Comparison of ENCODE assay signal across 1 cellular context in the genomic region with DNA sequence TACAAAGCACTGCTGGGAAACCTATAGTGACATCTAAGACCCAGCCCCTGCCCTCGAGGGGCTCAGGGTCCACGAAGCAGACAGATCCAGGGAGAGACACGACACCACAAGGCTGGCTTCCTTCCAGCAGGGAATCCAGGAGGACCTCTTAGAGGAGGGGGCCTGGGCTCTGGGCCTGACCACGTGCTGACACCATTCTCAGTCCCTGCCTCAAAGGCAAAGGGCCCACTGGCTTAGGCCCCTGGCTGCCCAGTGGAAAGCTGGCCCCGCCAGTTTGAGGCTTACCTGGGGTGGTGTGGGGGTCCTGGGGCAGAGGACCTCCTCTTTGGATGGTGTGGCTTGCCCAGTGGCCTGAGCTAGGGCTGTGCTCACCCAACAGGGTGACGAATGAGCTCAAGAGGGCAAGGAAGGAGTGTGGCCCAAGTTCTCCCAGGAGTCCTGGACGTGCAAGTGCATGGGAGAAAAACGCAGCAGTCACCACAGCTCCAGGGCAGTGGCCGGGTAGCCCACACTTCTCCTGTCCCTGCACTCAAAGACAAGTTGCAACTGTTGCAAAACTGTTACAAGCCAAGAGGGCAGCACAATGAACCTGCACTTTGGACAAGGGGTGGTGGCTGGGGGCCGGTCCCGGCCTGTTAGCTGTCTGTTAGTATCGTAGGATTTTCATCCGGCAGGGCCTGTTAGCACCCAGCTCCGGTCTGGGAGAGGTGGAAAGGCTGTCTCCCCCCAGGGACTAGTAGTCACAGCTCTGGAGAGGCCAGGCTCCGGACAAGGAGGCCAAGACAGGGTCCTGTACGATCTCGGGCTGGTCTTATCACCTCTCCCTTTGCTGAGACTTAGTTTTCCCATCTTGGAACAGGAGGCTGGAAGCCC.
TF ChIP-seq lines count a peak whose summit lies in the region.

No MANE protein-coding gene starts in this region.

TF ChIP-seq in HepG2, 621 proteins besides CTCF, POLR2A, EP300 and RAD21 (continued from another document and continues in another):
- TF ChIP-seq, protein P1, sequence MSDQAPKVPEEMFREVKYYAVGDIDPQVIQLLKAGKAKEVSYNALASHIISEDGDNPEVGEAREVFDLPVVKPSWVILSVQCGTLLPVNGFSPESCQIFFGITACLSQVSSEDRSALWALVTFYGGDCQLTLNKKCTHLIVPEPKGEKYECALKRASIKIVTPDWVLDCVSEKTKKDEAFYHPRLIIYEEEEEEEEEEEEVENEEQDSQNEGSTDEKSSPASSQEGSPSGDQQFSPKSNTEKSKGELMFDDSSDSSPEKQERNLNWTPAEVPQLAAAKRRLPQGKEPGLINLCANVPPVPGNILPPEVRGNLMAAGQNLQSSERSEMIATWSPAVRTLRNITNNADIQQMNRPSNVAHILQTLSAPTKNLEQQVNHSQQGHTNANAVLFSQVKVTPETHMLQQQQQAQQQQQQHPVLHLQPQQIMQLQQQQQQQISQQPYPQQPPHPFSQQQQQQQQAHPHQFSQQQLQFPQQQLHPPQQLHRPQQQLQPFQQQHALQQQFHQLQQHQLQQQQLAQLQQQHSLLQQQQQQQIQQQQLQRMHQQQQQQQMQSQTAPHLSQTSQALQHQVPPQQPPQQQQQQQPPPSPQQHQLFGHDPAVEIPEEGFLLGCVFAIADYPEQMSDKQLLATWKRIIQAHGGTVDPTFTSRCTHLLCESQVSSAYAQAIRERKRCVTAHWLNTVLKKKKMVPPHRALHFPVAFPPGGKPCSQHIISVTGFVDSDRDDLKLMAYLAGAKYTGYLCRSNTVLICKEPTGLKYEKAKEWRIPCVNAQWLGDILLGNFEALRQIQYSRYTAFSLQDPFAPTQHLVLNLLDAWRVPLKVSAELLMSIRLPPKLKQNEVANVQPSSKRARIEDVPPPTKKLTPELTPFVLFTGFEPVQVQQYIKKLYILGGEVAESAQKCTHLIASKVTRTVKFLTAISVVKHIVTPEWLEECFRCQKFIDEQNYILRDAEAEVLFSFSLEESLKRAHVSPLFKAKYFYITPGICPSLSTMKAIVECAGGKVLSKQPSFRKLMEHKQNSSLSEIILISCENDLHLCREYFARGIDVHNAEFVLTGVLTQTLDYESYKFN (CRISPR knock-in tag; conservative IDR thresholded peaks at IDR 0.05), result peak; percentile 95
- TF ChIP-seq, protein P2, sequence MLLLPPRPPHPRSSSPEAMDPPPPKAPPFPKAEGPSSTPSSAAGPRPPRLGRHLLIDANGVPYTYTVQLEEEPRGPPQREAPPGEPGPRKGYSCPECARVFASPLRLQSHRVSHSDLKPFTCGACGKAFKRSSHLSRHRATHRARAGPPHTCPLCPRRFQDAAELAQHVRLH (CRISPR knock-in tag; IDR thresholded peaks at IDR 0.05; ENCODE audit: borderline replicate concordance, low read depth), result peak; percentile 84
- TF ChIP-seq, protein P3, sequence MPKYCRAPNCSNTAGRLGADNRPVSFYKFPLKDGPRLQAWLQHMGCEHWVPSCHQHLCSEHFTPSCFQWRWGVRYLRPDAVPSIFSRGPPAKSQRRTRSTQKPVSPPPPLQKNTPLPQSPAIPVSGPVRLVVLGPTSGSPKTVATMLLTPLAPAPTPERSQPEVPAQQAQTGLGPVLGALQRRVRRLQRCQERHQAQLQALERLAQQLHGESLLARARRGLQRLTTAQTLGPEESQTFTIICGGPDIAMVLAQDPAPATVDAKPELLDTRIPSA (CRISPR knock-in tag; IDR thresholded peaks at IDR 0.05; ENCODE audit: borderline replicate concordance), result no peak
- TF ChIP-seq, protein P4, sequence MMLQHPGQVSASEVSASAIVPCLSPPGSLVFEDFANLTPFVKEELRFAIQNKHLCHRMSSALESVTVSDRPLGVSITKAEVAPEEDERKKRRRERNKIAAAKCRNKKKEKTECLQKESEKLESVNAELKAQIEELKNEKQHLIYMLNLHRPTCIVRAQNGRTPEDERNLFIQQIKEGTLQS (CRISPR knock-in tag; IDR thresholded peaks at IDR 0.05), result 0 out of 2 replicates have a peak, but pooled peaks have one; percentile 11
- TF ChIP-seq REXO4 (CRISPR knock-in tag; IDR thresholded peaks at IDR 0.05; ENCODE audit: borderline replicate concordance), result no peak
- TF ChIP-seq ATF7-NPFF (CRISPR knock-in tag; IDR thresholded peaks at IDR 0.05; ENCODE audit: low read depth), result peak; percentile 42; the same call in 1 of the 2 replicates
- no peak for TF ChIP-seq ZNF460 (CRISPR knock-in tag; IDR thresholded peaks at IDR 0.05; ENCODE audit: borderline replicate concordance)
- TF ChIP-seq NCOA1 (CRISPR knock-in tag; IDR thresholded peaks at IDR 0.05), result no peak
- TF ChIP-seq, protein P5, sequence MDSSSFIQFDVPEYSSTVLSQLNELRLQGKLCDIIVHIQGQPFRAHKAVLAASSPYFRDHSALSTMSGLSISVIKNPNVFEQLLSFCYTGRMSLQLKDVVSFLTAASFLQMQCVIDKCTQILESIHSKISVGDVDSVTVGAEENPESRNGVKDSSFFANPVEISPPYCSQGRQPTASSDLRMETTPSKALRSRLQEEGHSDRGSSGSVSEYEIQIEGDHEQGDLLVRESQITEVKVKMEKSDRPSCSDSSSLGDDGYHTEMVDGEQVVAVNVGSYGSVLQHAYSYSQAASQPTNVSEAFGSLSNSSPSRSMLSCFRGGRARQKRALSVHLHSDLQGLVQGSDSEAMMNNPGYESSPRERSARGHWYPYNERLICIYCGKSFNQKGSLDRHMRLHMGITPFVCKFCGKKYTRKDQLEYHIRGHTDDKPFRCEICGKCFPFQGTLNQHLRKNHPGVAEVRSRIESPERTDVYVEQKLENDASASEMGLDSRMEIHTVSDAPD (CRISPR knock-in tag; IDR thresholded peaks at IDR 0.05), result peak; percentile 75; the same call in 1 of the 2 replicates
- TF ChIP-seq, protein P6, sequence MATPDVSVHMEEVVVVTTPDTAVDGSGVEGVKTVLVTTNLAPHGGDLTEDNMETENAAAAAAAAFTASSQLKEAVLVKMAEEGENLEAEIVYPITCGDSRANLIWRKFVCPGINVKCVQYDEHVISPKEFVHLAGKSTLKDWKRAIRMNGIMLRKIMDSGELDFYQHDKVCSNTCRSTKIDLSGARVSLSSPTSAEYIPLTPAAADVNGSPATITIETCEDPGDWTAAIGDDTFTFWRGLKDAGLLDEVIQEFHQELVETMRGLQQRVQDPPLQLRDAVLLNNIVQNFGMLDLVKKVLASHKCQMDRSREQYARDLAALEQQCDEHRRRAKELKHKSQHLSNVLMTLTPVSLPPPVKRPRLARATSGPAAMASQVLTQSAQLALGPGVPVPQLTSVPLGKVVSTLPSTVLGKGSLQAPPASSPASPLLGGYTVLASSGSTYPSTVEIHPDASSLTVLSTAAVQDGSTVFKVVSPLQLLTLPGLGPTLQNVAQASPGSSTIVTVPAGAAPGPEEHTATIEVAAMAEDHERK (CRISPR knock-in tag; IDR thresholded peaks at IDR 0.05; ENCODE audit: low read depth), result no peak
- TF ChIP-seq CHD4 (IDR thresholded peaks at IDR 0.05; ENCODE audit: borderline replicate concordance, low read length), result no peak
- TF ChIP-seq ZNF562 (CRISPR knock-in tag; IDR thresholded peaks at IDR 0.05; ENCODE audit: borderline replicate concordance), result no peak
- no peak for TF ChIP-seq SRSF9 (IDR thresholded peaks at IDR 0.05; ENCODE audit: borderline replicate concordance, insufficient read depth, low read depth, low read length, poor library complexity, severe bottlenecking)
- TF ChIP-seq, protein P7, sequence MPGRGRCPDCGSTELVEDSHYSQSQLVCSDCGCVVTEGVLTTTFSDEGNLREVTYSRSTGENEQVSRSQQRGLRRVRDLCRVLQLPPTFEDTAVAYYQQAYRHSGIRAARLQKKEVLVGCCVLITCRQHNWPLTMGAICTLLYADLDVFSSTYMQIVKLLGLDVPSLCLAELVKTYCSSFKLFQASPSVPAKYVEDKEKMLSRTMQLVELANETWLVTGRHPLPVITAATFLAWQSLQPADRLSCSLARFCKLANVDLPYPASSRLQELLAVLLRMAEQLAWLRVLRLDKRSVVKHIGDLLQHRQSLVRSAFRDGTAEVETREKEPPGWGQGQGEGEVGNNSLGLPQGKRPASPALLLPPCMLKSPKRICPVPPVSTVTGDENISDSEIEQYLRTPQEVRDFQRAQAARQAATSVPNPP (CRISPR knock-in tag; IDR thresholded peaks at IDR 0.05), result 0 out of 2 replicates have a peak, but pooled peaks have one; percentile 44
- TF ChIP-seq, protein P8, sequence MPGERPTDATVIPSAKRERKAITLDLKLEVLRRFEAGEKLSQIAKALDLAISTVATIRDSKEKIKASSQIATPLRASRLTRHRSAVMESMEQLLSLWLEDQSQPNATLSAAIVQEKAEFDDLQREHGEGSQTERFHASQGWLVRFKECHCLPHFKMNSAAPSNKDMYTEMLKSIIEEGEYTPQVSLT (CRISPR knock-in tag; IDR thresholded peaks at IDR 0.05; ENCODE audit: borderline replicate concordance, low read depth), result no peak
- TF ChIP-seq ZFP90 (CRISPR knock-in tag; IDR thresholded peaks at IDR 0.05; ENCODE audit: borderline replicate concordance), result no peak
- TF ChIP-seq ZNF749 (CRISPR knock-in tag; IDR thresholded peaks at IDR 0.05; ENCODE audit: borderline replicate concordance), result no peak
- TF ChIP-seq EEA1 (CRISPR knock-in tag; IDR thresholded peaks at IDR 0.05; ENCODE audit: borderline replicate concordance), result no peak
- TF ChIP-seq ZNF713 (CRISPR knock-in tag; IDR thresholded peaks at IDR 0.05), result no peak
- TF ChIP-seq ZNF30 (CRISPR knock-in tag; IDR thresholded peaks at IDR 0.05), result no peak
- TF ChIP-seq, protein P9, sequence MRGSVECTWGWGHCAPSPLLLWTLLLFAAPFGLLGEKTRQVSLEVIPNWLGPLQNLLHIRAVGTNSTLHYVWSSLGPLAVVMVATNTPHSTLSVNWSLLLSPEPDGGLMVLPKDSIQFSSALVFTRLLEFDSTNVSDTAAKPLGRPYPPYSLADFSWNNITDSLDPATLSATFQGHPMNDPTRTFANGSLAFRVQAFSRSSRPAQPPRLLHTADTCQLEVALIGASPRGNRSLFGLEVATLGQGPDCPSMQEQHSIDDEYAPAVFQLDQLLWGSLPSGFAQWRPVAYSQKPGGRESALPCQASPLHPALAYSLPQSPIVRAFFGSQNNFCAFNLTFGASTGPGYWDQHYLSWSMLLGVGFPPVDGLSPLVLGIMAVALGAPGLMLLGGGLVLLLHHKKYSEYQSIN (CRISPR knock-in tag; IDR thresholded peaks at IDR 0.05; ENCODE audit: borderline replicate concordance), result no peak
- TF ChIP-seq ZNF263 (CRISPR knock-in tag; IDR thresholded peaks at IDR 0.05), result peak; percentile 59
- TF ChIP-seq, protein P10, sequence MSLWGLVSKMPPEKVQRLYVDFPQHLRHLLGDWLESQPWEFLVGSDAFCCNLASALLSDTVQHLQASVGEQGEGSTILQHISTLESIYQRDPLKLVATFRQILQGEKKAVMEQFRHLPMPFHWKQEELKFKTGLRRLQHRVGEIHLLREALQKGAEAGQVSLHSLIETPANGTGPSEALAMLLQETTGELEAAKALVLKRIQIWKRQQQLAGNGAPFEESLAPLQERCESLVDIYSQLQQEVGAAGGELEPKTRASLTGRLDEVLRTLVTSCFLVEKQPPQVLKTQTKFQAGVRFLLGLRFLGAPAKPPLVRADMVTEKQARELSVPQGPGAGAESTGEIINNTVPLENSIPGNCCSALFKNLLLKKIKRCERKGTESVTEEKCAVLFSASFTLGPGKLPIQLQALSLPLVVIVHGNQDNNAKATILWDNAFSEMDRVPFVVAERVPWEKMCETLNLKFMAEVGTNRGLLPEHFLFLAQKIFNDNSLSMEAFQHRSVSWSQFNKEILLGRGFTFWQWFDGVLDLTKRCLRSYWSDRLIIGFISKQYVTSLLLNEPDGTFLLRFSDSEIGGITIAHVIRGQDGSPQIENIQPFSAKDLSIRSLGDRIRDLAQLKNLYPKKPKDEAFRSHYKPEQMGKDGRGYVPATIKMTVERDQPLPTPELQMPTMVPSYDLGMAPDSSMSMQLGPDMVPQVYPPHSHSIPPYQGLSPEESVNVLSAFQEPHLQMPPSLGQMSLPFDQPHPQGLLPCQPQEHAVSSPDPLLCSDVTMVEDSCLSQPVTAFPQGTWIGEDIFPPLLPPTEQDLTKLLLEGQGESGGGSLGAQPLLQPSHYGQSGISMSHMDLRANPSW (CRISPR knock-in tag; IDR thresholded peaks at IDR 0.05; ENCODE audit: borderline replicate concordance), result no peak
- no peak for TF ChIP-seq ZNF672 (CRISPR knock-in tag; IDR thresholded peaks at IDR 0.05)
- no peak for TF ChIP-seq ZNF674 (CRISPR knock-in tag; IDR thresholded peaks at IDR 0.05; ENCODE audit: low read depth)
- peak; percentile 64; the same call in 1 of the 2 replicates for TF ChIP-seq ZNF670 (CRISPR knock-in tag; IDR thresholded peaks at IDR 0.05; ENCODE audit: borderline replicate concordance)
- peak; percentile 89; the same call in 1 of the 2 replicates for TF ChIP-seq NCOR1 (IDR thresholded peaks at IDR 0.05; ENCODE audit: borderline replicate concordance, low read length)
- TF ChIP-seq ZNF766 (CRISPR knock-in tag; IDR thresholded peaks at IDR 0.05; ENCODE audit: borderline replicate concordance), result no peak
- TF ChIP-seq, protein P11, sequence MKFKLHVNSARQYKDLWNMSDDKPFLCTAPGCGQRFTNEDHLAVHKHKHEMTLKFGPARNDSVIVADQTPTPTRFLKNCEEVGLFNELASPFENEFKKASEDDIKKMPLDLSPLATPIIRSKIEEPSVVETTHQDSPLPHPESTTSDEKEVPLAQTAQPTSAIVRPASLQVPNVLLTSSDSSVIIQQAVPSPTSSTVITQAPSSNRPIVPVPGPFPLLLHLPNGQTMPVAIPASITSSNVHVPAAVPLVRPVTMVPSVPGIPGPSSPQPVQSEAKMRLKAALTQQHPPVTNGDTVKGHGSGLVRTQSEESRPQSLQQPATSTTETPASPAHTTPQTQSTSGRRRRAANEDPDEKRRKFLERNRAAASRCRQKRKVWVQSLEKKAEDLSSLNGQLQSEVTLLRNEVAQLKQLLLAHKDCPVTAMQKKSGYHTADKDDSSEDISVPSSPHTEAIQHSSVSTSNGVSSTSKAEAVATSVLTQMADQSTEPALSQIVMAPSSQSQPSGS (CRISPR knock-in tag; IDR thresholded peaks at IDR 0.05), result peak; percentile 64
- no peak for TF ChIP-seq XBP1 (CRISPR knock-in tag; IDR thresholded peaks at IDR 0.05)
- TF ChIP-seq AHR (CRISPR knock-in tag; IDR thresholded peaks at IDR 0.05), result no peak
- TF ChIP-seq, protein P12, sequence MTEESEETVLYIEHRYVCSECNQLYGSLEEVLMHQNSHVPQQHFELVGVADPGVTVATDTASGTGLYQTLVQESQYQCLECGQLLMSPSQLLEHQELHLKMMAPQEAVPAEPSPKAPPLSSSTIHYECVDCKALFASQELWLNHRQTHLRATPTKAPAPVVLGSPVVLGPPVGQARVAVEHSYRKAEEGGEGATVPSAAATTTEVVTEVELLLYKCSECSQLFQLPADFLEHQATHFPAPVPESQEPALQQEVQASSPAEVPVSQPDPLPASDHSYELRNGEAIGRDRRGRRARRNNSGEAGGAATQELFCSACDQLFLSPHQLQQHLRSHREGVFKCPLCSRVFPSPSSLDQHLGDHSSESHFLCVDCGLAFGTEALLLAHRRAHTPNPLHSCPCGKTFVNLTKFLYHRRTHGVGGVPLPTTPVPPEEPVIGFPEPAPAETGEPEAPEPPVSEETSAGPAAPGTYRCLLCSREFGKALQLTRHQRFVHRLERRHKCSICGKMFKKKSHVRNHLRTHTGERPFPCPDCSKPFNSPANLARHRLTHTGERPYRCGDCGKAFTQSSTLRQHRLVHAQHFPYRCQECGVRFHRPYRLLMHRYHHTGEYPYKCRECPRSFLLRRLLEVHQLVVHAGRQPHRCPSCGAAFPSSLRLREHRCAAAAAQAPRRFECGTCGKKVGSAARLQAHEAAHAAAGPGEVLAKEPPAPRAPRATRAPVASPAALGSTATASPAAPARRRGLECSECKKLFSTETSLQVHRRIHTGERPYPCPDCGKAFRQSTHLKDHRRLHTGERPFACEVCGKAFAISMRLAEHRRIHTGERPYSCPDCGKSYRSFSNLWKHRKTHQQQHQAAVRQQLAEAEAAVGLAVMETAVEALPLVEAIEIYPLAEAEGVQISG (CRISPR knock-in tag; IDR thresholded peaks at IDR 0.05), result peak; percentile 78
